Comparison of ENCODE assay signal across 19 cellular contexts in the genomic region with DNA sequence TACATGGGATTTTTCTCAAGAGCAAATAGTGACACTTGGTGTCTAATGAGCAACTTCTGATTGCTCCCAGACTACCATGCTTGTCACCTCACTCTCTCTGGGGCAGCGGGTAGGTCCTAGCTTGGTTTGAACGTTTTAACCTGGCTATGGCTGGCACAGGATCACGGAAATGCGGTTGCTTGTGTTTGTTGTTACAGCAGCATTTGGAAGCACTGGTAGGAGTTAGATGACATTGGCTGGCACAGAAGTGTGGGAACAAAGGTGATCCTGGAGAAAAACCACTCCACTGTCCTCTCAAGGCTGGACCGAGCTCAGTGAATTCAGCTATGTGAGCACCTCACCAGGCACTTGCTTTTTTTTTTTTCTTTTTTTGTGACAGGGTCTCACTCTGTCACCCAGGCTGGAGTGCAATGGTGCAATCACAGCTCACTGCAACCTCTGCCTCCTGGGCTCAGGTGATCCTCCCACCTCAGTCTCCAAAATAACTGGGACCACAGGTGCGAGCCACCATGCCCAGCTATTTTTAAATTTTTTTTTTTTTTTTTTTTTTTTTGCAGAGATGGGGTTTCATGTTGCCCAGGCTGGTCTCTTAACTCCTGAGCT. TPM values are rescaled to one million over a fixed set of nuclear protein-coding genes. Genes with fewer than 3 reads are reported as not detected.
DNase-seq lines count a peak whose midpoint lies in the region; ATAC-seq and TF ChIP-seq lines count a peak whose summit lies in the region.
"Had no signal": no experiment of that assay in that cellular context is flagged by ENCODE, and none has a peak within 500 bp of the region (broad histone marks: within the 10 kb centered on the region; RNA-seq: fewer than 3 reads in every experiment).

No MANE protein-coding gene starts in this region.

- H3K27ac ChIP-seq in DOHH2 (ENCODE audit: low read depth, low read length) (no peak overlapping the region), skeletal muscle tissue (ENCODE audit: low read depth, low read length) (peak overlapping the region; percentile 74)

- H3K36me3 Mint-ChIP-seq in activated CD4-positive, alpha-beta T cell treated with anti-CD3 and anti-CD28 coated beads for 36 hours (ENCODE audit: low read depth): peaks cover 11% of the 10 kb centered on the region
- H3K36me3 Mint-ChIP-seq in brain: no peaks in the 10 kb centered on the region

- peaks cover 25% of the 10 kb centered on the region for H3K79me2 ChIP-seq in DOHH2 (ENCODE audit: control insufficient read depth, low read length)

- peaks cover 7% of the 10 kb centered on the region for H4K20me1 ChIP-seq in DOHH2 (ENCODE audit: control insufficient read depth, insufficient read depth, low read depth, low read length)

- peak overlapping the region; percentile 57; the same call in 1 of the 2 replicates for H3K4me2 ChIP-seq in DOHH2 (ENCODE audit: low read length)

- intact Hi-C loops in activated CD4-positive, alpha-beta T cell treated with anti-CD3 and anti-CD28 coated beads for 36 hours (cut with DNase I, micrococcal nuclease): no loop called here

- H3K9me3 Mint-ChIP-seq in activated CD4-positive, alpha-beta T cell treated with anti-CD3 and anti-CD28 coated beads for 36 hours (ENCODE audit: low read depth): no peaks in the 10 kb centered on the region
- peaks cover 0 to 9% (median 0%) of the 10 kb centered on the region in 5 experiments for H3K9me3 Mint-ChIP-seq in brain
- H3K9me3 Mint-ChIP-seq: nephron progenitor cell; stimulated activated memory B cell treated with anti-CD40 and anti-IgM and Interleukin-4, amounts not matched to agents 10 μg/mL and 1 μg/mL and 100 μg/mL, for 72 hours had no signal

- H3K4me1 ChIP-seq in DOHH2 (ENCODE audit: control insufficient read depth, low read length) (peaks cover 61% of the 10 kb centered on the region), skeletal muscle tissue (ENCODE audit: control insufficient read depth in 3 of 3, insufficient read depth in 3 of 3, low read length in 3 of 3) (peaks cover 43 to 58% (median 47%) of the 10 kb centered on the region in 3 donors)

- peak overlapping the region in 2 of 3 donors; percentile 20 to 54 for H3K9ac ChIP-seq in skeletal muscle tissue (ENCODE audit: low read depth in 1 of 3, low read length in 3 of 3)

- no peaks in the 10 kb centered on the region for H3K27me3 Mint-ChIP-seq in activated CD4-positive, alpha-beta T cell treated with anti-CD3 and anti-CD28 coated beads for 36 hours
- H3K27me3 Mint-ChIP-seq in brain: peaks cover 24% of the 10 kb centered on the region
- H3K27me3 Mint-ChIP-seq: stimulated activated memory B cell treated with anti-CD40 and anti-IgM and Interleukin-4, amounts not matched to agents 10 μg/mL and 1 μg/mL and 100 μg/mL, for 72 hours had no signal

- CTCF ChIA-PET in activated CD4-positive, alpha-beta T cell treated with anti-CD3 and anti-CD28 coated beads for 36 hours (lab: Charles Lee): interaction anchor here (0.6 to 4.8 kb wide), 8 partner anchors 8 to 203 kb away, joined by 3 to 77 read pairs (median 4); no protein-coding TSS in a partner anchor

- H3K4me3 ChIP-seq in DOHH2 (ENCODE audit: low read length) (no peak overlapping the region; the same call in 1 of the 2 replicates), skeletal muscle tissue (ENCODE audit: low read length in 3 of 3) (no peak overlapping the region)

- POLR2A ChIA-PET in activated CD4-positive, alpha-beta T cell treated with anti-CD3 and anti-CD28 coated beads for 36 hours (lab: Charles Lee): no interaction called here

- peak overlapping the region; percentile 43 for H3K27ac Mint-ChIP-seq in activated CD4-positive, alpha-beta T cell treated with anti-CD3 and anti-CD28 coated beads for 36 hours
- H3K27ac Mint-ChIP-seq in brain: peak overlapping the region in 2 of 5 experiments; percentile 19 to 34
- H3K27ac Mint-ChIP-seq: nephron progenitor cell; stimulated activated memory B cell treated with anti-CD40 and anti-IgM and Interleukin-4, amounts not matched to agents 10 μg/mL and 1 μg/mL and 100 μg/mL, for 72 hours had no signal

- H3K9me3 ChIP-seq in DOHH2 (ENCODE audit: control insufficient read depth, insufficient read depth, low read length) (no peaks in the 10 kb centered on the region), skeletal muscle tissue (ENCODE audit: control insufficient read depth in 3 of 3, low read length in 3 of 3) (no peaks in the 10 kb centered on the region)

- H3K36me3 ChIP-seq in DOHH2 (ENCODE audit: control insufficient read depth, low read length): peaks cover 11% of the 10 kb centered on the region
- no peaks in the 10 kb centered on the region for H3K36me3 ChIP-seq in skeletal muscle tissue (ENCODE audit: control insufficient read depth in 3 of 3, insufficient read depth in 3 of 3, low read length in 3 of 3)

- no peak for ATAC-seq in activated CD4-positive, alpha-beta T cell treated with anti-CD3 and anti-CD28 coated beads for 36 hours
- no peak for ATAC-seq in GM18870 (IDR thresholded peaks at IDR 0.05; ENCODE audit: unreplicated experiment)
- ATAC-seq: stimulated activated memory B cell treated with anti-CD40 and anti-IgM and Interleukin-4, amounts not matched to agents 10 μg/mL and 1 μg/mL and 100 μg/mL, for 72 hours had no signal

- no peaks in the 10 kb centered on the region for H3K9me2 ChIP-seq in DOHH2 (replicated peaks; ENCODE audit: control insufficient read depth, low read length)

- no peak for DNase-seq in activated CD4-positive, alpha-beta T cell treated with anti-CD3 and anti-CD28 coated beads for 36 hours
- DNase-seq in activated CD4-positive, alpha-beta T cell treated with anti-CD3 and anti-CD28 coated beads for 48 hours: no peak
- DNase-seq in A172 (ENCODE audit: low spot score) (no peak), middle frontal gyrus (ENCODE audit: extremely low spot score, low spot score) (no peak)
- DNase-seq: 8988T; activated CD4-positive, alpha-beta T cell treated with anti-CD3 and anti-CD28 coated beads, Interleukin-2, amount 50 U/mL, for 4 hours; activated gamma-delta T cell; AML-193; central memory CD4-positive, alpha-beta T cell; GOT3; NCI-H1048; NCI-H2081 treated with DMSO at 0.1 percent for 48 hours; NCI-H510A treated with DMSO at 0.1 percent for 48 hours; nephron progenitor cell had no signal

- H3K4me1 Mint-ChIP-seq in activated CD4-positive, alpha-beta T cell treated with anti-CD3 and anti-CD28 coated beads for 36 hours: peaks cover 37% of the 10 kb centered on the region
- peaks cover 50% of the 10 kb centered on the region for H3K4me1 Mint-ChIP-seq in brain

- H3K27me3 ChIP-seq in DOHH2 (ENCODE audit: control insufficient read depth, low read length): no peaks in the 10 kb centered on the region
- no peaks in the 10 kb centered on the region for H3K27me3 ChIP-seq in skeletal muscle tissue (ENCODE audit: control insufficient read depth in 3 of 3, insufficient read depth in 3 of 3, low read length in 3 of 3)

- no peak overlapping the region for H3K4me3 Mint-ChIP-seq in activated CD4-positive, alpha-beta T cell treated with anti-CD3 and anti-CD28 coated beads for 36 hours
- peak overlapping the region; percentile 56 to 80 (median 65) for H3K4me3 Mint-ChIP-seq in brain

- H3F3A ChIP-seq in DOHH2 (ENCODE audit: control insufficient read depth, insufficient read depth): peaks cover 26% of the 10 kb centered on the region

- no peak for TF ChIP-seq CTCF in DOHH2 (IDR thresholded peaks at IDR 0.05; ENCODE audit: low read depth, low read length, poor library complexity, severe bottlenecking)
- no peak for TF ChIP-seq CTCF in brain (conservative IDR thresholded peaks at IDR 0.05)

RNA-seq across cellular contexts. Expression of gene PFKFB3, which starts 3.5 kb away (rescaled TPM):
- 100 to 1,000 TPM; 133 to 183 TPM for total RNA-seq in activated CD4-positive, alpha-beta T cell treated with anti-CD3 and anti-CD28 coated beads for 36 hours
- polyA plus RNA-seq in brain (ENCODE audit: insufficient read depth, low read depth, low replicate concordance): 22.3 TPM
- total RNA-seq in skeletal muscle tissue: 9.9 TPM
- 12.2 and 16.5 TPM in 2 replicates for total RNA-seq in A172 (2014; rRNA removed; shearing (Covaris generic))
